1 cellular context compared by ENCODE assay signal in genomic region chr22:22348815-22349454, GRCh38.
TF ChIP-seq lines count a peak whose summit lies in the region.

No MANE protein-coding gene starts in this region.

TF ChIP-seq in K562, 482 proteins besides CTCF, POLR2A, EP300 and RAD21 (continued from another document and continues in another):
- TF ChIP-seq USF2 (CRISPR knock-in tag; IDR thresholded peaks at IDR 0.05) (0 out of 2 replicates have a peak, but pooled peaks have one; percentile 1), RBM14 (IDR thresholded peaks at IDR 0.05; ENCODE audit: borderline replicate concordance, insufficient read depth, low read depth, low read length) (no peak), ZNF57 (CRISPR knock-in tag; IDR thresholded peaks at IDR 0.05) (no peak), ATF4 (CRISPR knock-in tag; IDR thresholded peaks at IDR 0.05) (no peak), PHB (CRISPR knock-in tag; IDR thresholded peaks at IDR 0.05) (peak; percentile 30; the same call in 1 of the 2 replicates), RBM17 (IDR thresholded peaks at IDR 0.05; ENCODE audit: borderline replicate concordance, low read depth, low read length) (no peak), CC2D1A (IDR thresholded peaks at IDR 0.05) (no peak), TOE1 (IDR thresholded peaks at IDR 0.05; ENCODE audit: borderline replicate concordance) (no peak), TOE1 (CRISPR knock-in tag; IDR thresholded peaks at IDR 0.05; ENCODE audit: borderline replicate concordance, low read depth) (no peak), KDM2B (CRISPR knock-in tag; IDR thresholded peaks at IDR 0.05) (0 out of 2 replicates have a peak, but pooled peaks have one; percentile 12), PRMT5 (CRISPR knock-in tag; IDR thresholded peaks at IDR 0.05) (0 out of 2 replicates have a peak, but pooled peaks have one; percentile 20), ZNF239 (CRISPR knock-in tag; IDR thresholded peaks at IDR 0.05) (no peak), RUNX1 (IDR thresholded peaks at IDR 0.05; ENCODE audit: low read depth) (0 out of 2 replicates have a peak, but pooled peaks have one; percentile 18), SAFB2 (IDR thresholded peaks at IDR 0.05; ENCODE audit: borderline replicate concordance, low read depth, low read length, severe bottlenecking) (no peak), MAFK (IDR thresholded peaks at IDR 0.05; ENCODE audit: low read length) (0 out of 2 replicates have a peak, but pooled peaks have one; percentile 5), HDAC8 (tag; IDR thresholded peaks at IDR 0.05) (0 out of 2 replicates have a peak, but pooled peaks have one; percentile 11), NCOA6 (IDR thresholded peaks at IDR 0.05) (no peak), L3MBTL2 (IDR thresholded peaks at IDR 0.05) (no peak), MEF2A (IDR thresholded peaks at IDR 0.05; ENCODE audit: control insufficient read depth, low read depth, low read length) (no peak), SREBF1 (IDR thresholded peaks at IDR 0.05; ENCODE audit: borderline replicate concordance, low read depth, low read length) (0 out of 2 replicates have a peak, but pooled peaks have one; percentile 37), AFF1 (IDR thresholded peaks at IDR 0.05; ENCODE audit: low read depth in 1 of 2, partially characterized antibody in 2 of 2) (no peak), PYGO2 (tag; IDR thresholded peaks at IDR 0.05) (no peak), BRCA1 (IDR thresholded peaks at IDR 0.05) (no peak), BRCA1 (CRISPR knock-in tag; IDR thresholded peaks at IDR 0.05) (peak; percentile 59; the same call in 1 of the 2 replicates), KDM5B (IDR thresholded peaks at IDR 0.05; ENCODE audit: insufficient replicate concordance, low read depth, low read length) (peak; percentile 27), SP1 (CRISPR knock-in tag; IDR thresholded peaks at IDR 0.05) (no peak), CXXC5 (CRISPR knock-in tag; IDR thresholded peaks at IDR 0.05) (no peak), MGA (IDR thresholded peaks at IDR 0.05) (no peak), ZC3H4 (CRISPR knock-in tag; IDR thresholded peaks at IDR 0.05; ENCODE audit: borderline replicate concordance) (0 out of 2 replicates have a peak, but pooled peaks have one; percentile 34), ZBTB7A (IDR thresholded peaks at IDR 0.05; ENCODE audit: borderline replicate concordance, control insufficient read depth, low read depth, low read length) (no peak), RCOR1 (IDR thresholded peaks at IDR 0.05; ENCODE audit: borderline replicate concordance in 1 of 2, low read depth in 2 of 2, low read length in 2 of 2) (peak; percentile 17 to 54; a peak in 1 of 4 replicates), ZFP91 (CRISPR knock-in tag; IDR thresholded peaks at IDR 0.05) (no peak), RERE (CRISPR knock-in tag; IDR thresholded peaks at IDR 0.05; ENCODE audit: borderline replicate concordance) (no peak), POU5F1 (IDR thresholded peaks at IDR 0.05; ENCODE audit: borderline replicate concordance, low read depth, low read length, partially characterized antibody) (peak; percentile 8)
